1 cellular context compared by ENCODE assay signal in the genomic region with DNA sequence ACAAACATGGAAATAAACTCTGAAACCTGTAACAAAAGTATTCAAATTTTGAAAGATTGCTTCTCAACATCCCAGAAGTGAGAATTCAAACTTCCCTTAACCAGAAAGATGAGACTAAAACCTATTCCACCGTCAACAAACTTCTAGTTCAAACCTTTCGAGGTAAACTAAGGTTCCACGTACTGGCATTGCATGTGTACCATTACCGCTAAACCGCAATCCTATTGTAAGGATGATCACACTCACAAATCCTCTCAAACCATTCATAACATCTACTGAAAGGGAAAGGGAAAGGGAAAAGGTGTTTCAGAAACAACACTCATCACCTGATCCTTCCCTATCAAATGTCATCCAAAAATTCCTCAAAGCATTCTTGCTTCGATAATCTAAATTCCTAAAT.
TF ChIP-seq lines count a peak whose summit lies in the region.

No MANE protein-coding gene starts in this region.

TF ChIP-seq in K562, 482 proteins besides CTCF, POLR2A, EP300 and RAD21 (continued from another document):
- TF ChIP-seq, protein P1, sequence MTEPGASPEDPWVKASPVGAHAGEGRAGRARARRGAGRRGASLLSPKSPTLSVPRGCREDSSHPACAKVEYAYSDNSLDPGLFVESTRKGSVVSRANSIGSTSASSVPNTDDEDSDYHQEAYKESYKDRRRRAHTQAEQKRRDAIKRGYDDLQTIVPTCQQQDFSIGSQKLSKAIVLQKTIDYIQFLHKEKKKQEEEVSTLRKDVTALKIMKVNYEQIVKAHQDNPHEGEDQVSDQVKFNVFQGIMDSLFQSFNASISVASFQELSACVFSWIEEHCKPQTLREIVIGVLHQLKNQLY (CRISPR knock-in tag; conservative IDR thresholded peaks at IDR 0.05): no peak
- TF ChIP-seq ETV6 (IDR thresholded peaks at IDR 0.05; ENCODE audit: borderline replicate concordance in 1 of 2, low read depth in 2 of 2, low read length in 1 of 2) (no peak), ETV6 (CRISPR knock-in tag; IDR thresholded peaks at IDR 0.05; ENCODE audit: borderline replicate concordance) (no peak), CC2D1A (IDR thresholded peaks at IDR 0.05) (no peak), VEZF1 (CRISPR knock-in tag; IDR thresholded peaks at IDR 0.05) (no peak)
TF ChIP-seq in K562: peak in this region for 0.
